In the genomic region with DNA sequence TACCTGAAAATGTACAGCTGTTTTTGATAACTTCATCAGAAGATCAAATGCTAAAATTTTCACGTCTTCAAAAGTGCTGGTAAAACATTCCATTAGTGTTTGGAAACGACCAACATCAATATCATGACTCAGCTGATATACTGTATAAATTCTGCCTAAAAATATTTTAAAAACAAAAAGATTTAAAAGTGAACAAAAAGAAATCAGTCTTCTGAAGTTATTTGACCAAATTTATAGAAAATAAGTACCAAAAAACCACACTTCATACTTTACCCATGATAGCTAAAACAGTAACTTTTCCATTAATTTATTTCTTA, we compare ENCODE assay signal across 17 cellular contexts.
"Had no signal": no experiment of that assay in that cellular context is flagged by ENCODE, and none has a peak within 500 bp of the region (broad histone marks: within the 10 kb centered on the region; RNA-seq: fewer than 3 reads in every experiment).

No MANE protein-coding gene starts in this region.

- H3K4me1 Mint-ChIP-seq: activated B cell treated with CpG ODN at 0.5 μM for 24 hours had no signal

- ATAC-seq: body of pancreas, gastroesophageal sphincter, left ventricle myocardium superior, upper lobe of right lung had no signal

- H3K27ac Mint-ChIP-seq: activated B cell treated with CpG ODN at 0.5 μM for 24 hours had no signal

- H3K27me3 Mint-ChIP-seq: activated B cell treated with CpG ODN at 0.5 μM for 24 hours had no signal

- DNase-seq: activated B cell treated with CpG ODN at 0.5 μM for 24 hours; activated CD4-positive, alpha-beta T cell treated with anti-CD3 and anti-CD28 coated beads, Interleukin-2, amount 50 U/mL, for 4 hours; activated CD8-positive, alpha-beta memory T cell treated with anti-CD3 and anti-CD28 coated beads, Interleukin-2, amount 50 U/mL, for 48 hours; activated effector memory CD4-positive, alpha-beta T cell treated with anti-CD3 and anti-CD28 coated beads, Interleukin-2, amount 50 U/mL, for 16 hours; amniotic stem cell; body of pancreas; central memory CD4-positive, alpha-beta T cell; effector memory CD4-positive, alpha-beta T cell; left ventricle myocardium superior; mesendoderm; sigmoid colon; SK-N-SH; stimulated activated CD4-positive, alpha-beta T cell treated with anti-CD3 and anti-CD28 coated beads, Interleukin-12 subunit alpha, Interleukin-12 subunit beta, amount 100 ng/mL, for 4 hours; stimulated activated naive CD8-positive, alpha-beta T cell treated with anti-CD3 and anti-CD28 coated beads, Interleukin-15, Interleukin-2, amounts not matched to agents 100 U/mL and 50 U/mL, for 24 hours; testis; upper lobe of right lung had no signal

- H3K9me3 Mint-ChIP-seq: activated B cell treated with CpG ODN at 0.5 μM for 24 hours had no signal

- H3K4me3 Mint-ChIP-seq: activated B cell treated with CpG ODN at 0.5 μM for 24 hours had no signal
